ENCODE assay signal across 8 cellular contexts in genomic region chr7:131027287-131027773, GRCh38.
DNase-seq lines count a peak whose midpoint lies in the region; ATAC-seq, FAIRE-seq and TF ChIP-seq lines count a peak whose summit lies in the region.

No MANE protein-coding gene starts in this region.

- 85% methylated on average over 7 of the region's 8 CpGs; no CpG with 5 or more reads in 1 of the 2 experiments for WGBS in IMR-90 (ENCODE audit: extremely low coverage in 2 of 2, insufficient read length in 1 of 2), 2 experiments

- H2BK20ac ChIP-seq in IMR-90 (ENCODE audit: low read depth, low read length): no peak overlapping the region

- no peak overlapping the region for H3K56ac ChIP-seq in IMR-90 (ENCODE audit: extremely low read depth, insufficient read depth, low read length)

- peak overlapping the region; percentile 16 to 18 for H3K4me3 Mint-ChIP-seq in CD14-positive monocyte

- no peak overlapping the region for H2BK120ac ChIP-seq in IMR-90 (ENCODE audit: low read depth, low read length)

- no peak overlapping the region for H2BK15ac ChIP-seq in IMR-90 (ENCODE audit: low read depth, low read length)

- no peak overlapping the region for H4K5ac ChIP-seq in IMR-90 (ENCODE audit: low read depth, low read length)

- DNase-seq in CD14-positive monocyte (ENCODE audit: low spot score): no peak
- peak; percentile 67 for DNase-seq in IMR-90
- DNase-seq in activated T-cell treated with anti-CD3 and anti-CD28 coated beads, Interleukin-2, amount 50 U/mL, for 1 hour: peak; percentile 58
- peak; percentile 68 for DNase-seq in Right ventricle myocardium superior
- DNase-seq in stimulated activated naive CD8-positive, alpha-beta T cell treated with anti-CD3 and anti-CD28 coated beads, Interleukin-15, Interleukin-2, amounts not matched to agents 100 U/mL and 50 U/mL, for 24 hours: peak; percentile 59
- DNase-seq in NCI-H446 (lab: John Stamatoyannopoulos, UW): no peak
- DNase-seq in kidney: no peak
- DNase-seq in SK-N-DZ (ENCODE audit: low spot score): no peak

- H3K14ac ChIP-seq in IMR-90 (replicated peaks; ENCODE audit: low read depth, low read length): no peak overlapping the region

- dilution Hi-C loops in IMR-90 (cut with HindIII; ENCODE audit: low sequenced_read_pairs, unreplicated experiment): no loop called here

- peaks cover 32% of the 10 kb centered on the region for H3K4me1 Mint-ChIP-seq in CD14-positive monocyte

- no peak for TF ChIP-seq CTCF in CD14-positive monocyte (IDR thresholded peaks at IDR 0.05)
- no peak for TF ChIP-seq CTCF in IMR-90 (conservative IDR thresholded peaks at IDR 0.05; ENCODE audit: low read depth, low read length)
- no peak for TF ChIP-seq CTCF in kidney (IDR thresholded peaks at IDR 0.05; ENCODE audit: borderline replicate concordance, extremely low read depth, insufficient read depth)

- H2AFZ ChIP-seq in IMR-90 (replicated peaks; ENCODE audit: low read length, poor library complexity): no peak overlapping the region

- ATAC-seq in IMR-90 (ENCODE audit: low read depth) (peak; percentile 58), Right ventricle myocardium superior (ENCODE audit: poor library complexity) (peak; percentile 69)
- no peak for ATAC-seq in stimulated activated naive CD8-positive, alpha-beta T cell treated with anti-CD3 and anti-CD28 coated beads, Interleukin-15, Interleukin-2, amounts not matched to agents 100 U/mL and 50 U/mL, for 24 hours

- no peak overlapping the region for H4K91ac ChIP-seq in IMR-90 (ENCODE audit: insufficient read depth, low read depth, low read length)

- POLR2A ChIA-PET in IMR-90 (lab: Charles Lee; ENCODE audit: unreplicated experiment): no interaction called here

- H3K23ac ChIP-seq in IMR-90 (ENCODE audit: low read depth, low read length): peak overlapping the region; percentile 63; the same call in 1 of the 2 replicates

- peak overlapping the region; percentile 18; the same call in 1 of the 2 replicates for H2AK5ac ChIP-seq in IMR-90 (ENCODE audit: low read depth, low read length)

- peaks cover 26 to 66% of the 10 kb centered on the region in 2 experiments for H3K79me1 ChIP-seq in IMR-90 (ENCODE audit: low read depth in 1 of 2, low read length in 2 of 2)

- H3K18ac ChIP-seq in IMR-90 (ENCODE audit: low read depth, low read length): no peak overlapping the region

- H3K36me3 ChIP-seq in IMR-90 (ENCODE audit: control insufficient read depth, insufficient read depth, low read length) (peaks cover 5% of the 10 kb centered on the region), kidney (ENCODE audit: control insufficient read depth in 1 of 2, insufficient read depth in 2 of 2, low read length in 2 of 2) (no peaks in the 10 kb centered on the region)

- H3K9me3 Mint-ChIP-seq in CD14-positive monocyte: peaks cover 0 to 4% (median 2%) of the 10 kb centered on the region in 7 donors

- TF ChIP-seq RAD21 in IMR-90 (IDR thresholded peaks at IDR 0.05; ENCODE audit: low read length): no peak

- H2BK5ac ChIP-seq in IMR-90 (ENCODE audit: low read depth, low read length, poor library complexity, severe bottlenecking): no peak overlapping the region

- no peak for FAIRE-seq in kidney (lab: Jason Lieb, UNC)

- H3K36me3 Mint-ChIP-seq in CD14-positive monocyte: peaks cover 9 to 14% of the 10 kb centered on the region in 2 donors

- H3K4me1 ChIP-seq in IMR-90 (ENCODE audit: control insufficient read depth, insufficient read depth, low read length) (peaks cover 4% of the 10 kb centered on the region; the same call in 1 of the 2 replicates), kidney (ENCODE audit: control insufficient read depth in 1 of 2, insufficient read depth in 1 of 2, low read depth in 1 of 2, low read length in 2 of 2) (peaks cover 0 to 20% of the 10 kb centered on the region in 2 donors)

- H3K4me2 ChIP-seq in IMR-90 (ENCODE audit: low read depth, low read length): no peak overlapping the region

- in situ Hi-C loops in IMR-90 (cut with MboI; ENCODE audit: low sequenced_read_pairs): no loop called here

- H3K27me3 Mint-ChIP-seq in CD14-positive monocyte (ENCODE audit: low read depth in 3 of 3): no peaks in the 10 kb centered on the region

- no peaks in the 10 kb centered on the region for H3K9me3 ChIP-seq in IMR-90 (ENCODE audit: control insufficient read depth, insufficient read depth, low read length)
- H3K9me3 ChIP-seq in kidney (ENCODE audit: control insufficient read depth in 1 of 2, low read length in 2 of 2): no peaks in the 10 kb centered on the region

- H3K4ac ChIP-seq in IMR-90 (ENCODE audit: low read depth, low read length): peak overlapping the region; percentile 22

- H3K27me3 ChIP-seq in IMR-90 (ENCODE audit: control insufficient read depth, insufficient read depth, low read length): no peaks in the 10 kb centered on the region

- no peak for TF ChIP-seq POLR2A in IMR-90 (IDR thresholded peaks at IDR 0.05; ENCODE audit: low read depth, low read length)

- H3K4me3 ChIP-seq in IMR-90 (ENCODE audit: insufficient read depth, low read depth, low read length) (no peak overlapping the region), kidney (ENCODE audit: low read length in 2 of 2) (no peak overlapping the region)

- CTCF ChIA-PET in IMR-90 (lab: Yijun Ruan, JAX): interaction anchor here (0.6 to 1.1 kb wide), 2 partner anchors 13 to 70 kb away, joined by 3 read pairs; no protein-coding TSS in a partner anchor

- H3K27ac ChIP-seq in IMR-90 (ENCODE audit: insufficient read depth, low read length) (no peak overlapping the region), kidney (ENCODE audit: low read depth in 2 of 2, low read length in 2 of 2) (peak overlapping the region in 1 of 2 donors; percentile 8)

- H3K27ac Mint-ChIP-seq in CD14-positive monocyte: peak overlapping the region; percentile 60 to 89 (median 83)

- peaks cover 21% of the 10 kb centered on the region; the same call in 1 of the 2 replicates for H4K20me1 ChIP-seq in IMR-90 (ENCODE audit: insufficient read depth, low read length)

- peak overlapping the region; percentile 2 for H2AK9ac ChIP-seq in IMR-90 (replicated peaks; ENCODE audit: low read depth, low read length, poor library complexity)

- H3K9ac ChIP-seq in IMR-90 (ENCODE audit: low read depth, low read length): no peak overlapping the region
- no peak overlapping the region for H3K9ac ChIP-seq in kidney (ENCODE audit: low read length in 2 of 2)

- no peak overlapping the region for H4K8ac ChIP-seq in IMR-90 (ENCODE audit: low read depth in 2 of 2, low read length in 2 of 2)

- 0 out of 2 replicates have a peak, but pooled peaks cover 6% of the 10 kb centered on the region for H3K9me1 ChIP-seq in IMR-90 (ENCODE audit: insufficient read depth, low read length)

- BruUV-seq in IMR-90 (replicated peaks; lab: Mats Ljungman, UMichigan): no TSS peak

- intact Hi-C loops in CD14-positive monocyte (cut with micrococcal nuclease) (loop anchor here in 1 of 2 donors (2.0 kb wide), 1 partner anchor 15 kb away; no protein-coding TSS in a partner anchor), IMR-90 (cut with micrococcal nuclease) (no loop called here), Right ventricle myocardium superior (cut with DNase I) (no loop called here), kidney (cut with DNase I) (no loop called here)

TF ChIP-seq in IMR-90, 13 proteins besides CTCF, POLR2A, EP300 and RAD21:
- TF ChIP-seq ELK1 (IDR thresholded peaks at IDR 0.05; ENCODE audit: borderline replicate concordance, low read depth, low read length): no peak
- TF ChIP-seq CEBPB (IDR thresholded peaks at IDR 0.05; ENCODE audit: low read depth, low read length): peak; percentile 72
- TF ChIP-seq RCOR1 (IDR thresholded peaks at IDR 0.05; ENCODE audit: insufficient replicate concordance, low read length): no peak

Comparison
In these comparisons a context has a peak if more than half of its experiments do, and no peak if none do; other contexts are left out.
1. DNase-seq: peak in IMR-90 (single experiment), activated T-cell treated with anti-CD3 and anti-CD28 coated beads, Interleukin-2, amount 50 U/mL, for 1 hour (single experiment), Right ventricle myocardium superior (single experiment) and stimulated activated naive CD8-positive, alpha-beta T cell treated with anti-CD3 and anti-CD28 coated beads, Interleukin-15, Interleukin-2, amounts not matched to agents 100 U/mL and 50 U/mL, for 24 hours (single experiment); none in CD14-positive monocyte (single experiment), NCI-H446 (0 of 2), kidney (single experiment) and SK-N-DZ (single experiment).